ENCODE assay signal across 14 cellular contexts in genomic region chr11:47348131-47348802, GRCh38. TPM values are rescaled to one million over a fixed set of nuclear protein-coding genes. Genes with fewer than 3 reads are reported as not detected.
A peak's percentile ranks its signal among the peaks of the same experiment; 100 is the strongest.
DNase-seq lines count a peak whose midpoint lies in the region; ATAC-seq and TF ChIP-seq lines count a peak whose summit lies in the region.
"Had no signal": no experiment of that assay in that cellular context is flagged by ENCODE, and none has a peak within 500 bp of the region (broad histone marks: within the 10 kb centered on the region; RNA-seq: fewer than 3 reads in every experiment).

No MANE protein-coding gene starts in this region.

- H2BK12ac ChIP-seq in neuronal stem cell (ENCODE audit: low read length) = peak overlapping the region; percentile 98

- no peak for DNase-seq in cardiac muscle cell (ENCODE audit: low read depth in 1 of 2, low spot score in 1 of 2)
- no peak for DNase-seq in cardiac septum (ENCODE audit: low spot score)
- no peak for DNase-seq in IMR-90
- peak; percentile 72 for DNase-seq in left ventricle myocardium superior
- no peak for DNase-seq in neuronal stem cell (ENCODE audit: low spot score)
- no peak for DNase-seq in hepatocyte (ENCODE audit: low spot score)
- DNase-seq in NCI-H1436 (lab: John Stamatoyannopoulos, UW) = no peak
- DNase-seq: C1 segment of cervical spinal cord; CD4-positive, alpha-beta T cell; DMS 273 treated with DMSO at 0.1 percent for 48 hours had no signal

- H3K4ac ChIP-seq in IMR-90 (ENCODE audit: low read depth, low read length) (no peak overlapping the region), neuronal stem cell (ENCODE audit: low read length) (no peak overlapping the region)

- no peak for TF ChIP-seq RAD21 in IMR-90 (IDR thresholded peaks at IDR 0.05; ENCODE audit: low read length)

- CTCF ChIA-PET in IMR-90 (lab: Yijun Ruan, JAX) = no interaction called here

- H3K9me3 ChIP-seq in cardiac muscle cell (ENCODE audit: low read depth) (no peaks in the 10 kb centered on the region), IMR-90 (ENCODE audit: control insufficient read depth, insufficient read depth, low read length) (no peaks in the 10 kb centered on the region), neuronal stem cell (replicated peaks in 1 of 2; ENCODE audit: control insufficient read depth in 2 of 2, insufficient read depth in 1 of 2, low read depth in 1 of 2, low read length in 2 of 2) (no peaks in the 10 kb centered on the region), hepatocyte (ENCODE audit: low read depth) (no peaks in the 10 kb centered on the region)

- H3K36me3 ChIP-seq in cardiac muscle cell = peaks cover 44% of the 10 kb centered on the region
- no peaks in the 10 kb centered on the region for H3K36me3 ChIP-seq in IMR-90 (ENCODE audit: control insufficient read depth, insufficient read depth, low read length)
- no peaks in the 10 kb centered on the region for H3K36me3 ChIP-seq in neuronal stem cell (replicated peaks in 1 of 2; ENCODE audit: control insufficient read depth in 2 of 2, insufficient read depth in 2 of 2, low read length in 2 of 2)
- no peaks in the 10 kb centered on the region for H3K36me3 ChIP-seq in hepatocyte (replicated peaks; ENCODE audit: insufficient read depth, low read depth)

- no peaks in the 10 kb centered on the region for H3K9me2 ChIP-seq in hepatocyte (replicated peaks; ENCODE audit: insufficient read depth)

- POLR2A ChIA-PET in IMR-90 (lab: Charles Lee; ENCODE audit: unreplicated experiment) = no interaction called here

- no TSS peak for BruUV-seq in IMR-90 (replicated peaks; lab: Mats Ljungman, UMichigan)

- H3K9me1 ChIP-seq in IMR-90 (ENCODE audit: insufficient read depth, low read length) = no peaks in the 10 kb centered on the region

- H2AFZ ChIP-seq in IMR-90 (replicated peaks; ENCODE audit: low read length, poor library complexity) = peak overlapping the region; percentile 43
- no peak overlapping the region for H2AFZ ChIP-seq in neuronal stem cell (ENCODE audit: low read length)
- H2AFZ ChIP-seq in hepatocyte = no peak overlapping the region

- TF ChIP-seq CTCF in cardiac muscle cell (IDR thresholded peaks at IDR 0.05; ENCODE audit: low read depth, low read length) (no peak), IMR-90 (conservative IDR thresholded peaks at IDR 0.05; ENCODE audit: low read depth, low read length) (no peak), hepatocyte (IDR thresholded peaks at IDR 0.05; ENCODE audit: poor library complexity) (no peak)

- peak overlapping the region; percentile 24 for H2AK9ac ChIP-seq in IMR-90 (replicated peaks; ENCODE audit: low read depth, low read length, poor library complexity)

- in situ Hi-C loops in IMR-90 (cut with MboI; ENCODE audit: low sequenced_read_pairs) = loop anchor here (5.0 kb wide), 1 partner anchor 166 kb away; no protein-coding TSS in a partner anchor

- no peak overlapping the region for H2AK5ac ChIP-seq in IMR-90 (ENCODE audit: low read depth, low read length)
- H2AK5ac ChIP-seq in neuronal stem cell (ENCODE audit: low read depth, low read length) = peak overlapping the region; percentile 89

- H4K20me1 ChIP-seq in IMR-90 (ENCODE audit: insufficient read depth, low read length) = no peaks in the 10 kb centered on the region; the same call in 1 of the 2 replicates
- H4K20me1 ChIP-seq in hepatocyte (ENCODE audit: insufficient read depth, poor library complexity, severe bottlenecking) = no peaks in the 10 kb centered on the region

- H3K4me2 ChIP-seq in IMR-90 (ENCODE audit: low read depth, low read length) (no peak overlapping the region), neuronal stem cell (ENCODE audit: insufficient read depth, low read length, poor library complexity, severe bottlenecking) (no peak overlapping the region), hepatocyte (no peak overlapping the region)

- H3K56ac ChIP-seq in IMR-90 (ENCODE audit: extremely low read depth, insufficient read depth, low read length) = no peak overlapping the region

- dilution Hi-C loops in IMR-90 (cut with HindIII; ENCODE audit: low sequenced_read_pairs, unreplicated experiment) = no loop called here

- H3K4me1 ChIP-seq in cardiac muscle cell (ENCODE audit: low read depth) = peaks cover 36% of the 10 kb centered on the region
- H3K4me1 ChIP-seq in IMR-90 (ENCODE audit: control insufficient read depth, insufficient read depth, low read length) = no peaks in the 10 kb centered on the region
- peaks cover 5 to 9% of the 10 kb centered on the region in 2 donors for H3K4me1 ChIP-seq in neuronal stem cell (ENCODE audit: control insufficient read depth in 2 of 2, insufficient read depth in 1 of 2, low read depth in 1 of 2, low read length in 2 of 2)
- no peaks in the 10 kb centered on the region for H3K4me1 ChIP-seq in hepatocyte (ENCODE audit: insufficient read depth)

- no peak overlapping the region for H2BK120ac ChIP-seq in IMR-90 (ENCODE audit: low read depth, low read length)
- peak overlapping the region; percentile 89 for H2BK120ac ChIP-seq in neuronal stem cell (ENCODE audit: low read depth, low read length)

- H4K91ac ChIP-seq in IMR-90 (ENCODE audit: insufficient read depth, low read depth, low read length) (no peak overlapping the region), neuronal stem cell (ENCODE audit: low read depth, low read length, poor library complexity) (peak overlapping the region; percentile 99)

- H3K27ac ChIP-seq in cardiac muscle cell (peak overlapping the region; percentile 23), IMR-90 (ENCODE audit: insufficient read depth, low read length) (no peak overlapping the region), neuronal stem cell (replicated peaks; ENCODE audit: low read length) (no peak overlapping the region), hepatocyte (no peak overlapping the region)

- H3K27me3 ChIP-seq in cardiac muscle cell (no peaks in the 10 kb centered on the region), IMR-90 (ENCODE audit: control insufficient read depth, insufficient read depth, low read length) (peaks cover 28% of the 10 kb centered on the region), neuronal stem cell (ENCODE audit: control insufficient read depth in 3 of 3, insufficient read depth in 3 of 3, low read depth in 1 of 3, low read length in 3 of 3) (peaks cover 0 to 48% (median 0%) of the 10 kb centered on the region in 3 experiments), hepatocyte (no peaks in the 10 kb centered on the region)

- H4K5ac ChIP-seq in IMR-90 (ENCODE audit: low read depth, low read length) = no peak overlapping the region

- H2BK20ac ChIP-seq in IMR-90 (ENCODE audit: low read depth, low read length) = no peak overlapping the region

- ATAC-seq in IMR-90 (ENCODE audit: low read depth) = no peak
- no peak for ATAC-seq in left ventricle myocardium superior

- no peaks in the 10 kb centered on the region for H3K79me2 ChIP-seq in hepatocyte

- H2BK5ac ChIP-seq in IMR-90 (ENCODE audit: low read depth, low read length, poor library complexity, severe bottlenecking) = no peak overlapping the region
- H2BK5ac ChIP-seq in neuronal stem cell (ENCODE audit: low read length) = peak overlapping the region; percentile 96

- H3K4me3 ChIP-seq in cardiac muscle cell (no peak overlapping the region), IMR-90 (ENCODE audit: insufficient read depth, low read depth, low read length) (no peak overlapping the region), neuronal stem cell (ENCODE audit: low read length in 2 of 2) (no peak overlapping the region), hepatocyte (no peak overlapping the region)

- H3K23ac ChIP-seq in IMR-90 (ENCODE audit: low read depth, low read length) (no peak overlapping the region), neuronal stem cell (ENCODE audit: low read depth, low read length, poor library complexity) (no peak overlapping the region)

- TF ChIP-seq POLR2A in IMR-90 (IDR thresholded peaks at IDR 0.05; ENCODE audit: low read depth, low read length) = no peak

- H4K8ac ChIP-seq in IMR-90 (ENCODE audit: low read depth in 2 of 2, low read length in 2 of 2) (no peak overlapping the region), neuronal stem cell (ENCODE audit: low read depth, low read length) (peak overlapping the region; percentile 92)

- no peak overlapping the region for H3K9ac ChIP-seq in IMR-90 (ENCODE audit: low read depth, low read length)
- peak overlapping the region; percentile 70 for H3K9ac ChIP-seq in neuronal stem cell (ENCODE audit: low read depth, low read length, poor library complexity)

- H2BK15ac ChIP-seq in IMR-90 (ENCODE audit: low read depth, low read length) (no peak overlapping the region), neuronal stem cell (ENCODE audit: low read length) (peak overlapping the region; percentile 98)

- H3K79me1 ChIP-seq in IMR-90 (ENCODE audit: low read depth in 1 of 2, low read length in 2 of 2) (no peaks in the 10 kb centered on the region), neuronal stem cell (ENCODE audit: low read depth, low read length) (peaks cover 2% of the 10 kb centered on the region)

- no peak overlapping the region for H3K14ac ChIP-seq in IMR-90 (replicated peaks; ENCODE audit: low read depth, low read length)
- H3K14ac ChIP-seq in neuronal stem cell (ENCODE audit: low read length) = no peak overlapping the region

- WGBS in IMR-90 (ENCODE audit: extremely low coverage in 2 of 2, insufficient read length in 1 of 2), 2 experiments = 70% methylated on average over 15 of the region's 24 CpGs; no CpG with 5 or more reads in 1 of the 2 experiments
- WGBS in neuronal stem cell (ENCODE audit: extremely low coverage in 2 of 2, insufficient read length in 2 of 2, insufficient replicate concordance in 1 of 2), 2 donors = no CpG with 5 or more reads among the region's 24 CpGs
- WGBS in hepatocyte (ENCODE audit: low lambda C conversion rate, missing lambda C conversion rate) = 92% methylated on average over 24 of the region's 24 CpGs

- intact Hi-C loops in cardiac septum (cut with DNase I) (no loop called here), IMR-90 (cut with micrococcal nuclease) (no loop called here), left ventricle myocardium superior (cut with micrococcal nuclease) (no loop called here)

- no peak overlapping the region for H3K18ac ChIP-seq in IMR-90 (ENCODE audit: low read depth, low read length)
- H3K18ac ChIP-seq in neuronal stem cell (ENCODE audit: low read length) = peak overlapping the region; percentile 88

RNA-seq across cellular contexts. Expression of gene MYBPC3, which starts 4.2 kb away (rescaled TPM):
- total RNA-seq in cardiac muscle cell (489 and 605 TPM in 2 replicates), cardiac septum (1,860 TPM), IMR-90 (2012; rRNA removed) (not detected in 2 replicates), left ventricle myocardium superior (2,596 TPM), hepatocyte (0.68 and 1.4 TPM in 2 replicates)
- polyA plus RNA-seq in cardiac muscle cell (476 and 751 TPM in 2 replicates), IMR-90 (2012; rRNA removed) (not detected in 2 replicates), hepatocyte (0.51 and 0.75 TPM in 2 replicates)
- polyA plus RNA-seq in IMR-90 (2012; cell fraction: cytosol; rRNA removed) = not detected in 2 replicates
- not detected in 2 replicates for polyA plus RNA-seq in IMR-90 (2012; cell fraction: nucleus; rRNA removed; ENCODE audit: low replicate concordance)
- polyA plus RNA-seq in neuronal stem cell (2013, experiment 1 of 2) = not detected
- 0.01 TPM for polyA plus RNA-seq in neuronal stem cell (2013, experiment 2 of 2)
- total RNA-seq: Calu3; CD4-positive, alpha-beta T cell; Daoy; H4; HFFc6 had no signal

RNA-seq across cellular contexts. Expression of gene SPI1, which starts 30.1 kb away (rescaled TPM):
- total RNA-seq in cardiac muscle cell = not detected in 2 replicates
- 0.56 and 1.3 TPM in 2 replicates for polyA plus RNA-seq in cardiac muscle cell
- total RNA-seq in cardiac septum = 12.0 TPM
- total RNA-seq in IMR-90 (2012; rRNA removed) = not detected in 2 replicates
- polyA plus RNA-seq in IMR-90 (2012; rRNA removed) = not detected in 2 replicates
- 0.03 TPM in 1 of 2 replicates, not detected in the other for polyA plus RNA-seq in IMR-90 (2012; cell fraction: cytosol; rRNA removed)
- polyA plus RNA-seq in IMR-90 (2012; cell fraction: nucleus; rRNA removed; ENCODE audit: low replicate concordance) = not detected in 2 replicates
- total RNA-seq in left ventricle myocardium superior = 11.2 TPM
- polyA plus RNA-seq in neuronal stem cell (2013, experiment 1 of 2) = not detected
- 0.03 TPM for polyA plus RNA-seq in neuronal stem cell (2013, experiment 2 of 2)
- total RNA-seq in hepatocyte = 0.13 and 1.1 TPM in 2 replicates
- polyA plus RNA-seq in hepatocyte = 2.0 and 3.3 TPM in 2 replicates
- total RNA-seq: Calu3, Daoy, H4, HFFc6 had no signal

Comparison
In these comparisons a context has a peak if more than half of its experiments do, and no peak if none do; other contexts are left out.
1. RNA of gene MYBPC3, which starts 4.2 kb away (total RNA-seq): 2,596 TPM in left ventricle myocardium superior (single experiment), 1,860 TPM in cardiac septum (single experiment) and 489 to 605 TPM in cardiac muscle cell; 0.68 to 1.4 TPM in hepatocyte and not detected in IMR-90; every median in the first group is over 100 times any median in the second.